Comparison of ENCODE assay signal across 8 cellular contexts in the genomic region with DNA sequence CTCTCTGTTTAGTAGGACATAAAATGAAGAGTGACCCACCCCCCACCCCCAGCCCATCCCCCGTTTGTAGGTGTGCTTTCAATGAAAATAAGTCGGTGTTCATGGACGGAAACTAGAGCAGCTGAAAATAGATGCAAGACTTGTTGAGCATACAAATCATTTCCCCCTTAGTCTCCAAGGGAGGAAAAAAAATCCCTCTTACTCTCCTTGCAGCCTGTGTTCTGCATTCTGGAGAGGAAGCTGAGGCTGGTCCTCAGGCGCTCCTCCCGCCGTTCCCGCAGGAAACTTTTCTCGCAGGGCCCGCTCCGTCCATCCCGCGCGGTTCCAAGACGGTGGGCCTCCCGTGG.
DNase-seq lines count a peak whose midpoint lies in the region; ATAC-seq and TF ChIP-seq lines count a peak whose summit lies in the region.

No MANE protein-coding gene starts in this region.

- H3K36me3 ChIP-seq in heart right ventricle: no peaks in the 10 kb centered on the region
- H3K36me3 ChIP-seq in colonic mucosa: no peaks in the 10 kb centered on the region
- H3K36me3 ChIP-seq in aorta (ENCODE audit: control insufficient read depth in 1 of 2, insufficient read depth in 2 of 2, low read length in 1 of 2): no peaks in the 10 kb centered on the region

- peaks cover 4 to 18% (median 7%) of the 10 kb centered on the region in 9 donors for H3K4me1 ChIP-seq in heart right ventricle
- no peaks in the 10 kb centered on the region for H3K4me1 ChIP-seq in colonic mucosa
- H3K4me1 ChIP-seq in aorta (ENCODE audit: control insufficient read depth in 1 of 2, insufficient read depth in 2 of 2, low read length in 2 of 2): no peaks in the 10 kb centered on the region

- POLR2A ChIA-PET in GM10248 (lab: Yijun Ruan, JAX): no interaction called here

- ATAC-seq in heart right ventricle: peak in 1 of 8 donors; percentile 46
- no peak for ATAC-seq in left ventricle myocardium superior
- no peak for ATAC-seq in aorta (ENCODE audit: low FRiP score)

- DNase-seq in heart right ventricle (no peak), left ventricle myocardium superior (no peak), colonic mucosa (no peak), midbrain (lab: John Stamatoyannopoulos, UW) (peak; percentile 57), aorta (no peak), NCI-H1105 (lab: John Stamatoyannopoulos, UW) (no peak), GM10248 (ENCODE audit: extremely low spot score) (no peak)
- no peak for DNase-seq in activated T-cell treated with anti-CD3 and anti-CD28 coated beads, Interleukin-2, amount 50 U/mL, for 48 hours

- H3K9me3 ChIP-seq in heart right ventricle (no peaks in the 10 kb centered on the region), colonic mucosa (no peaks in the 10 kb centered on the region), aorta (ENCODE audit: control insufficient read depth, low read length) (no peaks in the 10 kb centered on the region)

- intact Hi-C loops in heart right ventricle (cut with DNase I): loop anchor here in 5 of 10 donors (2.0 to 10.0 kb wide), 4 partner anchors 20 to 360 kb away; partner anchors contain the start of gene E2F7 (in 2 of the 5)
- intact Hi-C loops in left ventricle myocardium superior (cut with micrococcal nuclease): no loop called here
- intact Hi-C loops in colonic mucosa (cut with DNase I): loop anchor here (10.0 kb wide), 3 partner anchors 120 to 260 kb away; partner anchors contain the start of gene E2F7
- intact Hi-C loops in aorta (cut with DNase I): loop anchor here in 1 of 2 donors (10.0 kb wide), 1 partner anchor 260 kb away; the partner anchor contains the start of gene E2F7

- peak overlapping the region in 1 of 2 donors; percentile 50 for H3K9ac ChIP-seq in colonic mucosa (ENCODE audit: low read depth in 2 of 2, low read length in 2 of 2)

- TF ChIP-seq CTCF in heart right ventricle (IDR thresholded peaks at IDR 0.05): no peak
- no peak for TF ChIP-seq CTCF in colonic mucosa (IDR thresholded peaks at IDR 0.05)
- TF ChIP-seq CTCF in GM10248 (IDR thresholded peaks at IDR 0.05; ENCODE audit: control extremely low read depth, extremely low read depth, low read depth, missing control alignments): no peak

- H3K4me3 ChIP-seq in heart right ventricle: peak overlapping the region; percentile 22 to 86 (median 75)
- H3K4me3 ChIP-seq in colonic mucosa: peak overlapping the region; percentile 38
- peak overlapping the region; percentile 76 to 87 for H3K4me3 ChIP-seq in aorta (ENCODE audit: low read length in 2 of 2)

- peak overlapping the region in 5 of 10 donors; percentile 28 to 74 (median 55) for H3K27ac ChIP-seq in heart right ventricle
- no peak overlapping the region for H3K27ac ChIP-seq in colonic mucosa
- H3K27ac ChIP-seq in aorta (ENCODE audit: low read depth in 1 of 2, low read length in 2 of 2): no peak overlapping the region

- peaks cover 0 to 28% (median 0%) of the 10 kb centered on the region in 7 donors for H3K27me3 ChIP-seq in heart right ventricle
- H3K27me3 ChIP-seq in colonic mucosa: peaks cover 10% of the 10 kb centered on the region
- no peaks in the 10 kb centered on the region for H3K27me3 ChIP-seq in aorta (ENCODE audit: control insufficient read depth in 1 of 2, insufficient read depth in 2 of 2, low read length in 1 of 2)

- 0 to 2% methylated on average over 15 of the region's 15 CpGs for WGBS in heart right ventricle, 2 donors
- WGBS in aorta, 2 donors: 0 to 1% methylated on average over 15 of the region's 15 CpGs

- CTCF ChIA-PET in GM10248 (lab: Yijun Ruan, JAX): interaction anchor here (0.6 to 2.8 kb wide), 9 partner anchors 10 to 281 kb away, joined by 3 to 13 read pairs (median 3); no protein-coding TSS in a partner anchor
